In genomic region chr4:80015407-80016189, GRCh38 we compare ENCODE assay signal across 14 cellular contexts.
"Had no signal": no experiment of that assay in that cellular context is flagged by ENCODE, and none has a peak within 500 bp of the region (broad histone marks: within the 10 kb centered on the region; RNA-seq: fewer than 3 reads in every experiment).

No MANE protein-coding gene starts in this region.

- H3K4me3 ChIP-seq: adrenal gland, cardiac muscle cell, hepatocyte, neural progenitor cell, tibial nerve had no signal

- H2AFZ ChIP-seq: hepatocyte, neural progenitor cell had no signal

- ATAC-seq: activated T-cell treated with anti-CD3 and anti-CD28 coated beads, Interleukin-2, amount 50 U/mL, for 72 hours; effector memory CD8-positive, alpha-beta T cell; foreskin keratinocyte; naive thymus-derived CD4-positive, alpha-beta T cell; stimulated activated naive CD8-positive, alpha-beta T cell treated with anti-CD3 and anti-CD28 coated beads, Interleukin-15, Interleukin-2, amounts not matched to agents 100 U/mL and 50 U/mL, for 24 hours had no signal

- H3K79me2 ChIP-seq: hepatocyte had no signal

- H3K4me1 ChIP-seq: neural progenitor cell had no signal

- DNase-seq: activated CD4-positive, alpha-beta T cell treated with anti-CD3 and anti-CD28 coated beads, Interleukin-2, amount 50 U/mL, for 4 hours; activated gamma-delta T cell; activated T-cell treated with anti-CD3 and anti-CD28 coated beads, Interleukin-2, amount 50 U/mL, for 72 hours; adrenal gland; effector memory CD8-positive, alpha-beta T cell; foreskin keratinocyte; mesendoderm; naive thymus-derived CD4-positive, alpha-beta T cell; stimulated activated naive CD8-positive, alpha-beta T cell treated with anti-CD3 and anti-CD28 coated beads, Interleukin-15, Interleukin-2, amounts not matched to agents 100 U/mL and 50 U/mL, for 24 hours; substantia nigra had no signal

- H3K36me3 ChIP-seq: neural progenitor cell had no signal

- H3K27me3 ChIP-seq: adrenal gland, cardiac muscle cell, foreskin keratinocyte, hepatocyte, neural progenitor cell, tibial nerve had no signal

- H3K9ac ChIP-seq: neural progenitor cell had no signal

- H3K9me3 ChIP-seq: adrenal gland, tibial nerve had no signal

- H3K4me2 ChIP-seq: hepatocyte, neural progenitor cell had no signal

- H3K27ac ChIP-seq: cardiac muscle cell, foreskin keratinocyte, hepatocyte, neural progenitor cell had no signal
